26 cellular contexts compared by ENCODE assay signal in the genomic region with DNA sequence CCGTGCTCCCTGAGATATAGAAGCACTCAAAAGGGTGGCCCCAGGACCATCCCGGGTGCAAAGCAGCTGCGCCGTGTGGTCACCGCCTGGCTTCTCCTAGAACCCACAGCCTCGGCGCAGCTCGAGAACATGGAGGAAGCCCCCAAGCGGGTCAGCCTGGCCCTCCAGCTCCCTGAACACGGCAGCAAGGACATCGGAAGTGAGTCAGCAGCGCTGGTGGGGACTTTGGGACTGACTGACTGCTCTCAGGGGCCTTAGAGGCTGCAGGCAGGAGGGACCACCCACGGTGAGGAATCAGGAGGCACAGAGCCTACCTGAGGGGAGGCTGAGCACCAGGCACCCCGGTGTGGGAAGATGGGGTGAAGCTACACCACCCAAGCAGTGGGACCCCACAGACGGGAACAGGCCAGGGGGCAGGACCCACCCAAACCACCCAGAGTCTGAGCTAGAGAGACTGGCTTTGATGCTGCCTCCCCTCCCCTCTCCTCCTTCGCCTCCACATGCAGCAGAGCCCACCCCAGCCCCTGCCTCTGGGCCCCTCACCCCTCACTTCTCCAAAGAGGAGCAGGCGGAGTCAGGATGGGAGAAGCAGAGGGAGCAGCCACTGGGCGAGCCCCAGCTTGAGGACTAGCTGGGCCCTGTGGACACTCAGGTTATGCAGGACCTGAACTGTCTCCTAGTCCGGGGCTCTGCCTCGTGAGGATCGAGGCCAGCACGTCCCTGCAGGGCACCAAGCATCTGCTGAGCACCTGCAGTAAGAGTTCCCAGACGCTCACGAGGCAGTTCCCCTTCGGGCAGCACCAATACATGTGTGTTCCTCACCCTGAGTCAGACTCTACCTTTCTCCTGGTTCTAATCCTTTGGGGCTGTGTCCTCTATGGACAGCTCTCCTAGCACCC. TPM values are rescaled to one million over a fixed set of nuclear protein-coding genes. Genes with fewer than 3 reads are reported as not detected.
DNase-seq lines count a peak whose midpoint lies in the region; ATAC-seq and TF ChIP-seq lines count a peak whose summit lies in the region.
"Had no signal": no experiment of that assay in that cellular context is flagged by ENCODE, and none has a peak within 500 bp of the region (broad histone marks: within the 10 kb centered on the region; RNA-seq: fewer than 3 reads in every experiment).

No MANE protein-coding gene starts in this region.

- H3K4me3 Mint-ChIP-seq in WTC11 (no peak overlapping the region), memory B cell (no peak overlapping the region)
- no peak overlapping the region for H3K4me3 Mint-ChIP-seq in stimulated activated naive B cell treated with anti-CD40 and anti-IgM and Interleukin-4, amounts not matched to agents 10 μg/mL and 1 μg/mL and 100 μg/mL, for 72 hours
- H3K4me3 Mint-ChIP-seq in activated CD4-positive, alpha-beta T cell treated with anti-CD3 and anti-CD28 coated beads, Interleukin-2, amount 10 ng/mL, durations not matched to agents 24 days and 14 days, result no peak overlapping the region
- H3K4me3 Mint-ChIP-seq: activated naive CD8-positive, alpha-beta T cell treated with anti-CD3 and anti-CD28 coated beads, Interleukin-2, amount 10 ng/mL, durations not matched to agents 7 days and 5 days; CD14-positive monocyte; effector memory CD8-positive, alpha-beta T cell had no signal

- ATAC-seq in WTC11 (no peak), memory B cell (ENCODE audit: low read depth) (no peak), Right ventricle myocardium superior (ENCODE audit: poor library complexity) (no peak)
- no peak for ATAC-seq in stimulated activated naive B cell treated with anti-CD40 and anti-IgM and Interleukin-4, amounts not matched to agents 10 μg/mL and 1 μg/mL and 100 μg/mL, for 72 hours (replicated peaks)
- ATAC-seq: effector memory CD8-positive, alpha-beta T cell; sciatic nerve had no signal

- intact Hi-C loops in Right ventricle myocardium superior (cut with DNase I), result no loop called here
- intact Hi-C loops in activated CD4-positive, alpha-beta T cell treated with anti-CD3 and anti-CD28 coated beads, Interleukin-2, amount 10 ng/mL, durations not matched to agents 24 days and 14 days (cut with micrococcal nuclease), result no loop called here

- CTCF ChIA-PET in WTC11 (lab: Charles Lee), result no interaction called here

- POLR2A ChIA-PET in WTC11 (lab: Charles Lee), result no interaction called here

- H3K9me3 Mint-ChIP-seq in WTC11 (no peaks in the 10 kb centered on the region), memory B cell (no peaks in the 10 kb centered on the region)
- H3K9me3 Mint-ChIP-seq in stimulated activated naive B cell treated with anti-CD40 and anti-IgM and Interleukin-4, amounts not matched to agents 10 μg/mL and 1 μg/mL and 100 μg/mL, for 72 hours, result no peaks in the 10 kb centered on the region
- no peaks in the 10 kb centered on the region for H3K9me3 Mint-ChIP-seq in activated CD4-positive, alpha-beta T cell treated with anti-CD3 and anti-CD28 coated beads, Interleukin-2, amount 10 ng/mL, durations not matched to agents 24 days and 14 days
- H3K9me3 Mint-ChIP-seq: activated naive CD8-positive, alpha-beta T cell treated with anti-CD3 and anti-CD28 coated beads, Interleukin-2, amount 10 ng/mL, durations not matched to agents 7 days and 5 days; effector memory CD8-positive, alpha-beta T cell had no signal

- H3K27me3 Mint-ChIP-seq in WTC11 (ENCODE audit: low read depth), result no peaks in the 10 kb centered on the region
- H3K27me3 Mint-ChIP-seq in memory B cell, result no peaks in the 10 kb centered on the region
- no peaks in the 10 kb centered on the region for H3K27me3 Mint-ChIP-seq in stimulated activated naive B cell treated with anti-CD40 and anti-IgM and Interleukin-4, amounts not matched to agents 10 μg/mL and 1 μg/mL and 100 μg/mL, for 72 hours
- no peaks in the 10 kb centered on the region for H3K27me3 Mint-ChIP-seq in activated CD4-positive, alpha-beta T cell treated with anti-CD3 and anti-CD28 coated beads, Interleukin-2, amount 10 ng/mL, durations not matched to agents 24 days and 14 days
- H3K27me3 Mint-ChIP-seq: activated naive CD8-positive, alpha-beta T cell treated with anti-CD3 and anti-CD28 coated beads, Interleukin-2, amount 10 ng/mL, durations not matched to agents 7 days and 5 days; effector memory CD8-positive, alpha-beta T cell had no signal

- H3K4me1 Mint-ChIP-seq in WTC11, result no peaks in the 10 kb centered on the region
- H3K4me1 Mint-ChIP-seq in memory B cell, result peaks cover 2% of the 10 kb centered on the region
- H3K4me1 Mint-ChIP-seq in stimulated activated naive B cell treated with anti-CD40 and anti-IgM and Interleukin-4, amounts not matched to agents 10 μg/mL and 1 μg/mL and 100 μg/mL, for 72 hours, result peaks cover 1 to 13% of the 10 kb centered on the region in 2 donors
- no peaks in the 10 kb centered on the region for H3K4me1 Mint-ChIP-seq in activated CD4-positive, alpha-beta T cell treated with anti-CD3 and anti-CD28 coated beads, Interleukin-2, amount 10 ng/mL, durations not matched to agents 24 days and 14 days
- H3K4me1 Mint-ChIP-seq: activated naive CD8-positive, alpha-beta T cell treated with anti-CD3 and anti-CD28 coated beads, Interleukin-2, amount 10 ng/mL, durations not matched to agents 7 days and 5 days; CD14-positive monocyte had no signal

- no peaks in the 10 kb centered on the region for H3K36me3 Mint-ChIP-seq in WTC11
- peaks cover 14% of the 10 kb centered on the region for H3K36me3 Mint-ChIP-seq in memory B cell
- peaks cover 26 to 30% of the 10 kb centered on the region in 2 donors for H3K36me3 Mint-ChIP-seq in stimulated activated naive B cell treated with anti-CD40 and anti-IgM and Interleukin-4, amounts not matched to agents 10 μg/mL and 1 μg/mL and 100 μg/mL, for 72 hours
- peaks cover 2% of the 10 kb centered on the region for H3K36me3 Mint-ChIP-seq in activated CD4-positive, alpha-beta T cell treated with anti-CD3 and anti-CD28 coated beads, Interleukin-2, amount 10 ng/mL, durations not matched to agents 24 days and 14 days (ENCODE audit: low read depth)
- H3K36me3 Mint-ChIP-seq: activated naive CD8-positive, alpha-beta T cell treated with anti-CD3 and anti-CD28 coated beads, Interleukin-2, amount 10 ng/mL, durations not matched to agents 7 days and 5 days had no signal

- H3K27ac Mint-ChIP-seq in WTC11 (no peak overlapping the region), memory B cell (peak overlapping the region; percentile 37)
- peak overlapping the region; percentile 51 for H3K27ac Mint-ChIP-seq in stimulated activated naive B cell treated with anti-CD40 and anti-IgM and Interleukin-4, amounts not matched to agents 10 μg/mL and 1 μg/mL and 100 μg/mL, for 72 hours
- no peak overlapping the region for H3K27ac Mint-ChIP-seq in activated CD4-positive, alpha-beta T cell treated with anti-CD3 and anti-CD28 coated beads, Interleukin-2, amount 10 ng/mL, durations not matched to agents 24 days and 14 days
- H3K27ac Mint-ChIP-seq: activated naive CD8-positive, alpha-beta T cell treated with anti-CD3 and anti-CD28 coated beads, Interleukin-2, amount 10 ng/mL, durations not matched to agents 7 days and 5 days had no signal

- no peak for TF ChIP-seq CTCF in WTC11 (IDR thresholded peaks at IDR 0.05)

- DNase-seq in activated CD8-positive, alpha-beta memory T cell treated with anti-CD3 and anti-CD28 coated beads for 24 hours, result peak; percentile 52
- DNase-seq in activated CD8-positive, alpha-beta memory T cell treated with anti-CD3 and anti-CD28 coated beads, Interleukin-2, amount 50 U/mL, for 4 hours, result no peak
- DNase-seq in WTC11 (ENCODE audit: low spot score) (peak; percentile 12), memory B cell (ENCODE audit: low spot score in 2 of 2) (no peak), Right ventricle myocardium superior (no peak), HPDE6-E6E7 (ENCODE audit: extremely low spot score) (no peak)
- no peak for DNase-seq in stimulated activated naive B cell treated with anti-CD40 and anti-IgM and Interleukin-4, amounts not matched to agents 10 μg/mL and 1 μg/mL and 100 μg/mL, for 72 hours
- no peak for DNase-seq in activated CD4-positive, alpha-beta T cell treated with anti-CD3 and anti-CD28 coated beads, Interleukin-2, amount 10 ng/mL, durations not matched to agents 24 days and 14 days
- DNase-seq: activated CD4-positive, alpha-beta T cell treated with anti-CD3 and anti-CD28 coated beads, Interleukin-2, amount 50 U/mL, for 48 hours; activated naive CD8-positive, alpha-beta T cell treated with anti-CD3 and anti-CD28 coated beads, Interleukin-2, amount 10 ng/mL, durations not matched to agents 7 days and 5 days; activated T-cell treated with anti-CD3 and anti-CD28 coated beads for 4 hours; aorta; DMS79; effector memory CD8-positive, alpha-beta T cell; GDM1; glutamatergic neuron; left lung; mesenchymal stem cell; MG63; NCI-H1105; NCI-H2029; NCI-H524 treated with DMSO at 0.1 percent for 48 hours; stimulated activated CD4-positive, alpha-beta T cell treated with anti-CD3 and anti-CD28 coated beads, Interleukin-4, amount 100 ng/mL, for 1 hour; T-helper 1 cell had no signal

TF ChIP-seq in WTC11, 78 proteins besides CTCF, POLR2A, EP300 and RAD21 (continues in another document):
- TF ChIP-seq NR1H2 (CRISPR knock-in tag; IDR thresholded peaks at IDR 0.05), result no peak
- TF ChIP-seq ZNF423 (CRISPR knock-in tag; IDR thresholded peaks at IDR 0.05), result no peak
- TF ChIP-seq, protein P1, sequence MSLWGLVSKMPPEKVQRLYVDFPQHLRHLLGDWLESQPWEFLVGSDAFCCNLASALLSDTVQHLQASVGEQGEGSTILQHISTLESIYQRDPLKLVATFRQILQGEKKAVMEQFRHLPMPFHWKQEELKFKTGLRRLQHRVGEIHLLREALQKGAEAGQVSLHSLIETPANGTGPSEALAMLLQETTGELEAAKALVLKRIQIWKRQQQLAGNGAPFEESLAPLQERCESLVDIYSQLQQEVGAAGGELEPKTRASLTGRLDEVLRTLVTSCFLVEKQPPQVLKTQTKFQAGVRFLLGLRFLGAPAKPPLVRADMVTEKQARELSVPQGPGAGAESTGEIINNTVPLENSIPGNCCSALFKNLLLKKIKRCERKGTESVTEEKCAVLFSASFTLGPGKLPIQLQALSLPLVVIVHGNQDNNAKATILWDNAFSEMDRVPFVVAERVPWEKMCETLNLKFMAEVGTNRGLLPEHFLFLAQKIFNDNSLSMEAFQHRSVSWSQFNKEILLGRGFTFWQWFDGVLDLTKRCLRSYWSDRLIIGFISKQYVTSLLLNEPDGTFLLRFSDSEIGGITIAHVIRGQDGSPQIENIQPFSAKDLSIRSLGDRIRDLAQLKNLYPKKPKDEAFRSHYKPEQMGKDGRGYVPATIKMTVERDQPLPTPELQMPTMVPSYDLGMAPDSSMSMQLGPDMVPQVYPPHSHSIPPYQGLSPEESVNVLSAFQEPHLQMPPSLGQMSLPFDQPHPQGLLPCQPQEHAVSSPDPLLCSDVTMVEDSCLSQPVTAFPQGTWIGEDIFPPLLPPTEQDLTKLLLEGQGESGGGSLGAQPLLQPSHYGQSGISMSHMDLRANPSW (CRISPR knock-in tag; conservative IDR thresholded peaks at IDR 0.05; ENCODE audit: low read depth), result no peak

RNA-seq across cellular contexts. Expression of gene MTERF4, which starts 28.7 kb away (rescaled TPM):
- total RNA-seq in WTC11 (2021) (22.4 to 25.4 TPM (median 23.3 TPM) in 3 replicates), Right ventricle myocardium superior (23.8 TPM)
- 39.3 and 43.9 TPM in 2 replicates for total RNA-seq in activated CD4-positive, alpha-beta T cell treated with anti-CD3 and anti-CD28 coated beads, Interleukin-2, amount 10 ng/mL, durations not matched to agents 24 days and 14 days

Comparison
In these comparisons a context has a peak if more than half of its experiments do, and no peak if none do; other contexts are left out.
1. DNase-seq: peak in activated CD8-positive, alpha-beta memory T cell treated with anti-CD3 and anti-CD28 coated beads for 24 hours (single experiment) and WTC11 (single experiment); none in activated CD8-positive, alpha-beta memory T cell treated with anti-CD3 and anti-CD28 coated beads, Interleukin-2, amount 50 U/mL, for 4 hours (single experiment), memory B cell (0 of 2), stimulated activated naive B cell treated with anti-CD40 and anti-IgM and Interleukin-4, amounts not matched to agents 10 μg/mL and 1 μg/mL and 100 μg/mL, for 72 hours (single experiment), Right ventricle myocardium superior (single experiment), activated CD4-positive, alpha-beta T cell treated with anti-CD3 and anti-CD28 coated beads, Interleukin-2, amount 10 ng/mL, durations not matched to agents 24 days and 14 days (single experiment) and HPDE6-E6E7 (single experiment).
2. H3K27ac Mint-ChIP-seq: peak in memory B cell (single experiment) and stimulated activated naive B cell treated with anti-CD40 and anti-IgM and Interleukin-4, amounts not matched to agents 10 μg/mL and 1 μg/mL and 100 μg/mL, for 72 hours (single experiment); none in WTC11 (single experiment) and activated CD4-positive, alpha-beta T cell treated with anti-CD3 and anti-CD28 coated beads, Interleukin-2, amount 10 ng/mL, durations not matched to agents 24 days and 14 days (single experiment).